ENCODE assay signal across 2 cellular contexts in genomic region chr3:52289338-52289746, GRCh38.
TF ChIP-seq lines count a peak whose summit lies in the region.

No MANE protein-coding gene starts in this region.

TF ChIP-seq in SK-N-SH, 30 proteins besides CTCF, POLR2A, EP300 and RAD21:
- TF ChIP-seq NRF1 (IDR thresholded peaks at IDR 0.05; ENCODE audit: low read depth, low read length): no peak
- no peak for TF ChIP-seq FOXJ3 (CRISPR knock-in tag; IDR thresholded peaks at IDR 0.05)
- TF ChIP-seq RFX5 (IDR thresholded peaks at IDR 0.05; ENCODE audit: low read length): no peak
- TF ChIP-seq TEAD4 (IDR thresholded peaks at IDR 0.05; ENCODE audit: borderline replicate concordance, insufficient read depth): no peak
- no peak for TF ChIP-seq RCOR1 (IDR thresholded peaks at IDR 0.05; ENCODE audit: low read length)
- no peak for TF ChIP-seq MXI1 (IDR thresholded peaks at IDR 0.05; ENCODE audit: low read depth, low read length)
- no peak for TF ChIP-seq FOXM1 (IDR thresholded peaks at IDR 0.05; ENCODE audit: low read depth)
- no peak for TF ChIP-seq NFIC (IDR thresholded peaks at IDR 0.05; ENCODE audit: borderline replicate concordance)
- TF ChIP-seq, protein P1, sequence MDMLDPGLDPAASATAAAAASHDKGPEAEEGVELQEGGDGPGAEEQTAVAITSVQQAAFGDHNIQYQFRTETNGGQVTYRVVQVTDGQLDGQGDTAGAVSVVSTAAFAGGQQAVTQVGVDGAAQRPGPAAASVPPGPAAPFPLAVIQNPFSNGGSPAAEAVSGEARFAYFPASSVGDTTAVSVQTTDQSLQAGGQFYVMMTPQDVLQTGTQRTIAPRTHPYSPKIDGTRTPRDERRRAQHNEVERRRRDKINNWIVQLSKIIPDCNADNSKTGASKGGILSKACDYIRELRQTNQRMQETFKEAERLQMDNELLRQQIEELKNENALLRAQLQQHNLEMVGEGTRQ (IDR thresholded peaks at IDR 0.05; ENCODE audit: borderline replicate concordance, low read depth, low read length): no peak
- TF ChIP-seq JUND (IDR thresholded peaks at IDR 0.05): no peak
- no peak for TF ChIP-seq CHD2 (IDR thresholded peaks at IDR 0.05; ENCODE audit: low read length, partially characterized antibody)
- TF ChIP-seq, protein P2, sequence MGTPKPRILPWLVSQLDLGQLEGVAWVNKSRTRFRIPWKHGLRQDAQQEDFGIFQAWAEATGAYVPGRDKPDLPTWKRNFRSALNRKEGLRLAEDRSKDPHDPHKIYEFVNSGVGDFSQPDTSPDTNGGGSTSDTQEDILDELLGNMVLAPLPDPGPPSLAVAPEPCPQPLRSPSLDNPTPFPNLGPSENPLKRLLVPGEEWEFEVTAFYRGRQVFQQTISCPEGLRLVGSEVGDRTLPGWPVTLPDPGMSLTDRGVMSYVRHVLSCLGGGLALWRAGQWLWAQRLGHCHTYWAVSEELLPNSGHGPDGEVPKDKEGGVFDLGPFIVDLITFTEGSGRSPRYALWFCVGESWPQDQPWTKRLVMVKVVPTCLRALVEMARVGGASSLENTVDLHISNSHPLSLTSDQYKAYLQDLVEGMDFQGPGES (IDR thresholded peaks at IDR 0.05; ENCODE audit: low read depth, low read length): no peak
TF ChIP-seq in SK-N-SH: peak in this region for 0.

TF ChIP-seq in SK-N-SH treated with all-trans-retinoic acid at 6 μM for 48 hours, 23 proteins besides CTCF, POLR2A, EP300 and RAD21:
- TF ChIP-seq ZNF8 (CRISPR knock-in tag; IDR thresholded peaks at IDR 0.05): no peak
